In genomic region chr13:111503905-111504695, GRCh38 we compare ENCODE assay signal across 12 cellular contexts.
"Had no signal": no experiment of that assay in that cellular context is flagged by ENCODE, and none has a peak within 500 bp of the region (broad histone marks: within the 10 kb centered on the region; RNA-seq: fewer than 3 reads in every experiment).

No MANE protein-coding gene starts in this region.

- H3K4me1 ChIP-seq: left ventricle myocardium inferior, psoas muscle, tibial artery had no signal

- H3K36me3 ChIP-seq: left ventricle myocardium inferior, right lobe of liver, tibial artery had no signal

- H3K9me3 ChIP-seq: psoas muscle, right lobe of liver had no signal

- DNase-seq: activated CD4-positive, alpha-beta T cell treated with anti-CD3 and anti-CD28 coated beads, Interleukin-2, amount 10 ng/mL, durations not matched to agents 7 days and 5 days; activated naive CD4-positive, alpha-beta T cell treated with anti-CD3 and anti-CD28 coated beads for 36 hours; activated naive CD8-positive, alpha-beta T cell treated with anti-CD3 and anti-CD28 coated beads, Interleukin-2, amount 50 U/mL, for 24 hours; activated T-cell treated with anti-CD3 and anti-CD28 coated beads for 4 hours; aorta; dermis blood vessel endothelial cell; left ventricle myocardium inferior; mesenchymal stem cell; natural killer cell; psoas muscle; tibial artery had no signal

- H3K27ac ChIP-seq: left ventricle myocardium inferior, psoas muscle, right lobe of liver, tibial artery had no signal

- H3K4me3 ChIP-seq: left ventricle myocardium inferior, psoas muscle, right lobe of liver, tibial artery had no signal

- H3K27me3 ChIP-seq: right lobe of liver had no signal
